Comparison of ENCODE assay signal across 22 cellular contexts in the genomic region with DNA sequence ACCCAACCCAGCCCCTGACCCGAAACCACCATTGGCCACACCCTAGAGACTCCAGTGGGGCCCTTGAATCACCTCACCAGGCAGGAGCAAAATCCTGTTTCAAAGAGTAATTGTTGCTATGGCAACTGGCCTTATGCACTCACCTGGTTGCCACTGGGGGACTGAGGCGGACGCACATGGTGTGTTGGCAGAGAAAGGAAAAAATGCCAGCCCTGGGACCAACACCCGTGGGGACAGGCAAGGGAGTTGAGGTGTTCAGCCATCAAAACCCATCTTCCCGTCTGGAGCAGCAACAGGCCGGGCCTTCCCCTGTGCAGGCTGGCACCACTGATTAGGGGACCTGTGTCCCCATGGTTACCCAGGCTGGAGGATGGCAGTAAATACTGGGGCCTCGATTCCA.
DNase-seq lines count a peak whose midpoint lies in the region; ATAC-seq and TF ChIP-seq lines count a peak whose summit lies in the region.
"Had no signal": no experiment of that assay in that cellular context is flagged by ENCODE, and none has a peak within 500 bp of the region (broad histone marks: within the 10 kb centered on the region; RNA-seq: fewer than 3 reads in every experiment).

No MANE protein-coding gene starts in this region.

- no peaks in the 10 kb centered on the region for H3K9me3 ChIP-seq in vagina
- H3K9me3 ChIP-seq: BLaER1, right atrium auricular region, SJSA1, thyroid gland had no signal

- no peak for ATAC-seq in left lobe of liver
- ATAC-seq in foreskin keratinocyte = no peak
- ATAC-seq: stimulated activated naive CD8-positive, alpha-beta T cell treated with anti-CD3 and anti-CD28 coated beads, Interleukin-15, amount 100 ng/mL, for 72 hours had no signal

- H3K4me1 ChIP-seq in vagina (peaks cover 9% of the 10 kb centered on the region), foreskin keratinocyte (peaks cover 11% of the 10 kb centered on the region)
- H3K4me1 ChIP-seq: SJSA1 had no signal

- no peak for TF ChIP-seq CTCF in vagina (IDR thresholded peaks at IDR 0.05)
- TF ChIP-seq CTCF in foreskin keratinocyte (conservative IDR thresholded peaks at IDR 0.05) = no peak

- TF ChIP-seq POLR2A in vagina (IDR thresholded peaks at IDR 0.05) = no peak

- no peak overlapping the region for H3K4me3 ChIP-seq in vagina
- H3K4me3 ChIP-seq: BLaER1, neural progenitor cell, right atrium auricular region, SJSA1, smooth muscle cell, thyroid gland had no signal

- H3K27me3 ChIP-seq in vagina (no peaks in the 10 kb centered on the region), foreskin keratinocyte (no peaks in the 10 kb centered on the region)
- H3K27me3 ChIP-seq: BLaER1, neural progenitor cell, right atrium auricular region, SJSA1, thyroid gland had no signal

- intact Hi-C loops in vagina (cut with DNase I) = no loop called here
- intact Hi-C loops in cardiac septum (cut with DNase I) = no loop called here

- H3K36me3 ChIP-seq in vagina = no peaks in the 10 kb centered on the region
- H3K36me3 ChIP-seq: BLaER1, neural progenitor cell, right atrium auricular region, SJSA1, thyroid gland had no signal

- H3K27ac ChIP-seq in vagina = no peak overlapping the region
- H3K27ac ChIP-seq in foreskin keratinocyte = no peak overlapping the region
- H3K27ac ChIP-seq: BLaER1, neural progenitor cell, SJSA1, thyroid gland had no signal

- peak; percentile 38 for DNase-seq in activated effector memory CD4-positive, alpha-beta T cell treated with anti-CD3 and anti-CD28 coated beads, Interleukin-2, amount 50 U/mL, for 16 hours
- no peak for DNase-seq in activated effector memory CD4-positive, alpha-beta T cell treated with Interleukin-2 at 50 U/mL for 16 hours
- DNase-seq in RPMI8226 (peak; percentile 10), left lobe of liver (ENCODE audit: low spot score) (peak; percentile 18), vagina (ENCODE audit: extremely low spot score in 2 of 2) (peak; percentile 42 to 87), cardiac septum (ENCODE audit: low spot score) (no peak), foreskin keratinocyte (no peak)
- DNase-seq: activated CD4-positive, alpha-beta T cell treated with anti-CD3 and anti-CD28 coated beads for 48 hours; activated gamma-delta T cell; activated naive CD8-positive, alpha-beta T cell treated with anti-CD3 and anti-CD28 coated beads, Interleukin-2, amount 10 ng/mL, durations not matched to agents 7 days and 5 days; effector memory CD4-positive, alpha-beta T cell; immature natural killer cell; NCI-H1930; NCI-H446 treated with DMSO at 0.1 percent for 48 hours; stimulated activated CD4-positive, alpha-beta T cell treated with anti-CD3 and anti-CD28 coated beads, Interleukin-2, amount 100 ng/mL, for 24 hours; stimulated activated naive CD8-positive, alpha-beta T cell treated with anti-CD3 and anti-CD28 coated beads, Interleukin-15, amount 100 ng/mL, for 72 hours; thyroid gland had no signal

Comparison
In these comparisons a context has a peak if more than half of its experiments do, and no peak if none do; other contexts are left out.
1. DNase-seq: peak in activated effector memory CD4-positive, alpha-beta T cell treated with anti-CD3 and anti-CD28 coated beads, Interleukin-2, amount 50 U/mL, for 16 hours (single experiment), RPMI8226 (single experiment), left lobe of liver (single experiment) and vagina (2 of 2); none in activated effector memory CD4-positive, alpha-beta T cell treated with Interleukin-2 at 50 U/mL for 16 hours (single experiment), cardiac septum (single experiment) and foreskin keratinocyte (0 of 2).